1 cellular context compared by ENCODE assay signal in the genomic region with DNA sequence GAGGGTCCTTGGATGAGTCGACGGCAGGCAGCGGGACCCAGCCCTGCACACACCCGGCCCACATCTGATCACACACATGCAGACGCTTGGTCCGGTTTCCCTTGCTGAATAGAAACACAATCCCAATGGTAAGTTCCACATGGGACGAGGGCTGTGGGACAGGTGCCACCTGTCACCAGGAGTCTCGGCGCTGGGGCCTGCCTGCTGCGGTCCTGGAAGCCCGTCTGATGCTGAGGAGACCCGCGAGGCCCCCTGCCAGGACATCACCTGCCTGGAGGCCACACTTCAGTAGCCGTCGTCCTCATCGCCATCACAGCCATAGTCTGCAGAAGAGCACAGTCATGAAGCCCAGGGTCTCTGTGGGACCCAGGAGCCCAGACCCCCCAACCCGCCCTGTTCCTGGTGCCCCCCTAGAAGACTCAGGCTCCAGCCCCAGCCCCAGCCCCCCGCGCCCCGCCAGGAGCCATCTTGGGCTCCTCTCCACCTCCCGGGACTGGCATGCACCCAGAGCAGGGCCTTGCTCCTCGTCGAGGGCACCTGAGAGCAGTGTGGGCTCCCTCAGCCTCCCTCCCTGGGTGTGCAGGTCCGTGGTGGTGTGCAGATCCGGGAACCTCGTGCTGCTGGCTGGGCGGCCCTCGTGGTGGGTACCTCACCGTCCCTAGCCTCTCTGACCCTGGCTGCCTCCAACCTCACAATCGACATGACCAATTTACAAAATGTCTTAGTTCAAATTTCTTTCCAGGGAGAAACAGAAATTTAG.
TF ChIP-seq lines count a peak whose summit lies in the region.

No MANE protein-coding gene starts in this region.

TF ChIP-seq in GM12878, 131 proteins besides CTCF, POLR2A, EP300 and RAD21:
- TF ChIP-seq SMAD1 (IDR thresholded peaks at IDR 0.05; ENCODE audit: low read depth, partially characterized antibody) (no peak), SREBF2 (IDR thresholded peaks at IDR 0.05; ENCODE audit: low read length) (no peak)
- TF ChIP-seq, protein P1, sequence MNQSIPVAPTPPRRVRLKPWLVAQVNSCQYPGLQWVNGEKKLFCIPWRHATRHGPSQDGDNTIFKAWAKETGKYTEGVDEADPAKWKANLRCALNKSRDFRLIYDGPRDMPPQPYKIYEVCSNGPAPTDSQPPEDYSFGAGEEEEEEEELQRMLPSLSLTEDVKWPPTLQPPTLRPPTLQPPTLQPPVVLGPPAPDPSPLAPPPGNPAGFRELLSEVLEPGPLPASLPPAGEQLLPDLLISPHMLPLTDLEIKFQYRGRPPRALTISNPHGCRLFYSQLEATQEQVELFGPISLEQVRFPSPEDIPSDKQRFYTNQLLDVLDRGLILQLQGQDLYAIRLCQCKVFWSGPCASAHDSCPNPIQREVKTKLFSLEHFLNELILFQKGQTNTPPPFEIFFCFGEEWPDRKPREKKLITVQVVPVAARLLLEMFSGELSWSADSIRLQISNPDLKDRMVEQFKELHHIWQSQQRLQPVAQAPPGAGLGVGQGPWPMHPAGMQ (IDR thresholded peaks at IDR 0.05; ENCODE audit: borderline replicate concordance): no peak
